1 cellular context compared by ENCODE assay signal in the genomic region with DNA sequence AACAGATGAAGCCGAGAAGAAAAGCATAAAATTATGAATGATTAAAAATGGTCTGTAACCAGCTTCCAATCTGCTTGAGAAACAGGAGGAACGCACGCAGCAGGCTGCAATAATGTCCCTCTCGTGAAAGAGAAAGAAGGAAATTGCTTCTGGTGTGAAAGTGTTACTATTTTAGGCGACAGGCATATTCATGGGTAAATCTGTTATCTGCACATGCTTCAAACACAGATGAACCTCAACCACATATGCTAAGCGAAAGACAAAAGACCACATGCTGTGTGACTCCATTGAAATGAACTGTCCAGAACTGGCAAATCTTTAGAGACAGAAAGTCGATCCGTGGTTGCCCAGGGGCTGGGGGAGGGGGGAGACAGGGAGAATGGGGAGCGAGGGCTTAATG.
TF ChIP-seq lines count a peak whose summit lies in the region.

No MANE protein-coding gene starts in this region.

TF ChIP-seq in K562, 482 proteins besides CTCF, POLR2A, EP300 and RAD21:
- TF ChIP-seq ZKSCAN3 (CRISPR knock-in tag; IDR thresholded peaks at IDR 0.05) (no peak), MEF2D (tag; conservative IDR thresholded peaks at IDR 0.05; ENCODE audit: low read depth) (0 out of 2 replicates have a peak, but pooled peaks have one; percentile 32)
